Comparison of ENCODE assay signal across 1 cellular context in genomic region chr16:4344659-4345438, GRCh38.
TF ChIP-seq lines count a peak whose summit lies in the region.

No MANE protein-coding gene starts in this region.

TF ChIP-seq in HepG2, 621 proteins besides CTCF, POLR2A, EP300 and RAD21 (continued from another document and continues in another):
- TF ChIP-seq, protein P1, sequence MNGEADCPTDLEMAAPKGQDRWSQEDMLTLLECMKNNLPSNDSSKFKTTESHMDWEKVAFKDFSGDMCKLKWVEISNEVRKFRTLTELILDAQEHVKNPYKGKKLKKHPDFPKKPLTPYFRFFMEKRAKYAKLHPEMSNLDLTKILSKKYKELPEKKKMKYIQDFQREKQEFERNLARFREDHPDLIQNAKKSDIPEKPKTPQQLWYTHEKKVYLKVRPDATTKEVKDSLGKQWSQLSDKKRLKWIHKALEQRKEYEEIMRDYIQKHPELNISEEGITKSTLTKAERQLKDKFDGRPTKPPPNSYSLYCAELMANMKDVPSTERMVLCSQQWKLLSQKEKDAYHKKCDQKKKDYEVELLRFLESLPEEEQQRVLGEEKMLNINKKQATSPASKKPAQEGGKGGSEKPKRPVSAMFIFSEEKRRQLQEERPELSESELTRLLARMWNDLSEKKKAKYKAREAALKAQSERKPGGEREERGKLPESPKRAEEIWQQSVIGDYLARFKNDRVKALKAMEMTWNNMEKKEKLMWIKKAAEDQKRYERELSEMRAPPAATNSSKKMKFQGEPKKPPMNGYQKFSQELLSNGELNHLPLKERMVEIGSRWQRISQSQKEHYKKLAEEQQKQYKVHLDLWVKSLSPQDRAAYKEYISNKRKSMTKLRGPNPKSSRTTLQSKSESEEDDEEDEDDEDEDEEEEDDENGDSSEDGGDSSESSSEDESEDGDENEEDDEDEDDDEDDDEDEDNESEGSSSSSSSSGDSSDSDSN (CRISPR knock-in tag; IDR thresholded peaks at IDR 0.05) = no peak; the same call in 1 of the 2 replicates
- TF ChIP-seq ZFY (CRISPR knock-in tag; IDR thresholded peaks at IDR 0.05) (no peak), ZNF619 (CRISPR knock-in tag; IDR thresholded peaks at IDR 0.05) (no peak), TFE3 (CRISPR knock-in tag; IDR thresholded peaks at IDR 0.05) (peak; percentile 92), FLYWCH1 (CRISPR knock-in tag; IDR thresholded peaks at IDR 0.05) (no peak), CSRNP1 (CRISPR knock-in tag; IDR thresholded peaks at IDR 0.05) (0 out of 2 replicates have a peak, but pooled peaks have one; percentile 17), MAF1 (CRISPR knock-in tag; IDR thresholded peaks at IDR 0.05; ENCODE audit: borderline replicate concordance) (no peak), REL (CRISPR knock-in tag; conservative IDR thresholded peaks at IDR 0.05) (no peak), ZFYVE20 (CRISPR knock-in tag; IDR thresholded peaks at IDR 0.05; ENCODE audit: borderline replicate concordance, low read depth) (no peak), SNAPC2 (CRISPR knock-in tag; IDR thresholded peaks at IDR 0.05) (no peak), NFKBIZ (CRISPR knock-in tag; IDR thresholded peaks at IDR 0.05) (no peak), NCOA2 (CRISPR knock-in tag; IDR thresholded peaks at IDR 0.05) (no peak), MAZ (IDR thresholded peaks at IDR 0.05; ENCODE audit: borderline replicate concordance, low read depth, low read length) (no peak), MAZ (CRISPR knock-in tag; IDR thresholded peaks at IDR 0.05; ENCODE audit: low read depth) (no peak), SMARCC2 (IDR thresholded peaks at IDR 0.05) (no peak), ZNF253 (CRISPR knock-in tag; IDR thresholded peaks at IDR 0.05; ENCODE audit: borderline replicate concordance) (no peak), ZNF580 (CRISPR knock-in tag; IDR thresholded peaks at IDR 0.05; ENCODE audit: borderline replicate concordance, low read depth) (no peak), HDAC6 (IDR thresholded peaks at IDR 0.05; ENCODE audit: low read depth, low read length) (no peak), ATF5 (CRISPR knock-in tag; IDR thresholded peaks at IDR 0.05; ENCODE audit: low read depth) (no peak), REXO4 (CRISPR knock-in tag; IDR thresholded peaks at IDR 0.05; ENCODE audit: borderline replicate concordance) (no peak), BRCA1 (CRISPR knock-in tag; IDR thresholded peaks at IDR 0.05) (no peak), ZBTB42 (CRISPR knock-in tag; IDR thresholded peaks at IDR 0.05) (no peak), KLF12 (CRISPR knock-in tag; IDR thresholded peaks at IDR 0.05; ENCODE audit: borderline replicate concordance) (no peak), ZNF441 (CRISPR knock-in tag; IDR thresholded peaks at IDR 0.05; ENCODE audit: borderline replicate concordance) (no peak), ZBTB26 (CRISPR knock-in tag; IDR thresholded peaks at IDR 0.05; ENCODE audit: borderline replicate concordance) (0 out of 2 replicates have a peak, but pooled peaks have one; percentile 0), YY1 (IDR thresholded peaks at IDR 0.05; ENCODE audit: insufficient read depth, insufficient replicate concordance, low read depth, low read length) (no peak), ZSCAN22 (CRISPR knock-in tag; IDR thresholded peaks at IDR 0.05) (no peak), SMAD3 (CRISPR knock-in tag; IDR thresholded peaks at IDR 0.05) (no peak), ZFP37 (CRISPR knock-in tag; IDR thresholded peaks at IDR 0.05; ENCODE audit: borderline replicate concordance) (no peak), ZHX1 (CRISPR knock-in tag; IDR thresholded peaks at IDR 0.05; ENCODE audit: low read depth) (peak; percentile 46; the same call in 1 of the 2 replicates), REST (IDR thresholded peaks at IDR 0.05; ENCODE audit: borderline replicate concordance in 1 of 2, low read depth in 1 of 2, low read length in 2 of 2) (no peak), YEATS4 (CRISPR knock-in tag; IDR thresholded peaks at IDR 0.05; ENCODE audit: borderline replicate concordance) (no peak), ZBTB20 (CRISPR knock-in tag; IDR thresholded peaks at IDR 0.05; ENCODE audit: borderline replicate concordance, low read depth) (0 out of 2 replicates have a peak, but pooled peaks have one; percentile 24), SOX6 (IDR thresholded peaks at IDR 0.05) (no peak), SOX6 (CRISPR knock-in tag; IDR thresholded peaks at IDR 0.05) (peak; percentile 50; the same call in 1 of the 2 replicates), KLF16 (CRISPR knock-in tag; IDR thresholded peaks at IDR 0.05) (no peak), FOXA1 (IDR thresholded peaks at IDR 0.05) (no peak), FOXA1 (CRISPR knock-in tag; IDR thresholded peaks at IDR 0.05) (peak; percentile 63)
- TF ChIP-seq, protein P2, sequence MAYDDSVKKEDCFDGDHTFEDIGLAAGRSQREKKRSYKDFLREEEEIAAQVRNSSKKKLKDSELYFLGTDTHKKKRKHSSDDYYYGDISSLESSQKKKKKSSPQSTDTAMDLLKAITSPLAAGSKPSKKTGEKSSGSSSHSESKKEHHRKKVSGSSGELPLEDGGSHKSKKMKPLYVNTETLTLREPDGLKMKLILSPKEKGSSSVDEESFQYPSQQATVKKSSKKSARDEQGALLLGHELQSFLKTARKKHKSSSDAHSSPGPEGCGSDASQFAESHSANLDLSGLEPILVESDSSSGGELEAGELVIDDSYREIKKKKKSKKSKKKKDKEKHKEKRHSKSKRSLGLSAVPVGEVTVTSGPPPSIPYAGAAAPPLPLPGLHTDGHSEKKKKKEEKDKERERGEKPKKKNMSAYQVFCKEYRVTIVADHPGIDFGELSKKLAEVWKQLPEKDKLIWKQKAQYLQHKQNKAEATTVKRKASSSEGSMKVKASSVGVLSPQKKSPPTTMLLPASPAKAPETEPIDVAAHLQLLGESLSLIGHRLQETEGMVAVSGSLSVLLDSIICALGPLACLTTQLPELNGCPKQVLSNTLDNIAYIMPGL (CRISPR knock-in tag; IDR thresholded peaks at IDR 0.05; ENCODE audit: borderline replicate concordance in 1 of 2, low read depth in 1 of 2) = no peak
- TF ChIP-seq, protein P3, sequence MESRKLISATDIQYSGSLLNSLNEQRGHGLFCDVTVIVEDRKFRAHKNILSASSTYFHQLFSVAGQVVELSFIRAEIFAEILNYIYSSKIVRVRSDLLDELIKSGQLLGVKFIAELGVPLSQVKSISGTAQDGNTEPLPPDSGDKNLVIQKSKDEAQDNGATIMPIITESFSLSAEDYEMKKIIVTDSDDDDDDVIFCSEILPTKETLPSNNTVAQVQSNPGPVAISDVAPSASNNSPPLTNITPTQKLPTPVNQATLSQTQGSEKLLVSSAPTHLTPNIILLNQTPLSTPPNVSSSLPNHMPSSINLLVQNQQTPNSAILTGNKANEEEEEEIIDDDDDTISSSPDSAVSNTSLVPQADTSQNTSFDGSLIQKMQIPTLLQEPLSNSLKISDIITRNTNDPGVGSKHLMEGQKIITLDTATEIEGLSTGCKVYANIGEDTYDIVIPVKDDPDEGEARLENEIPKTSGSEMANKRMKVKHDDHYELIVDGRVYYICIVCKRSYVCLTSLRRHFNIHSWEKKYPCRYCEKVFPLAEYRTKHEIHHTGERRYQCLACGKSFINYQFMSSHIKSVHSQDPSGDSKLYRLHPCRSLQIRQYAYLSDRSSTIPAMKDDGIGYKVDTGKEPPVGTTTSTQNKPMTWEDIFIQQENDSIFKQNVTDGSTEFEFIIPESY (CRISPR knock-in tag; IDR thresholded peaks at IDR 0.05) = peak; percentile 15; the same call in 1 of the 2 replicates
- TF ChIP-seq, protein P4, sequence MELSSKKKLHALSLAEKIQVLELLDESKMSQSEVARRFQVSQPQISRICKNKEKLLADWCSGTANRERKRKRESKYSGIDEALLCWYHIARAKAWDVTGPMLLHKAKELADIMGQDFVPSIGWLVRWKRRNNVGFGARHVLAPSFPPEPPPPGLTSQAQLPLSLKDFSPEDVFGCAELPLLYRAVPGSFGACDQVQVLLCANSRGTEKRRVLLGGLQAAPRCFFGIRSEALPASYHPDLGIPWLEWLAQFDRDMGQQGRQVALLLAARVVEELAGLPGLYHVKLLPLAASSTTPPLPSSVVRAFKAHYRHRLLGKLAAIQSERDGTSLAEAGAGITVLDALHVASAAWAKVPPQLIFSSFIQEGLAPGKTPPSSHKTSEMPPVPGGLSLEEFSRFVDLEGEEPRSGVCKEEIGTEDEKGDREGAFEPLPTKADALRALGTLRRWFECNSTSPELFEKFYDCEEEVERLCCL (CRISPR knock-in tag; IDR thresholded peaks at IDR 0.05; ENCODE audit: borderline replicate concordance) = no peak
